7 cellular contexts compared by ENCODE assay signal in the genomic region with DNA sequence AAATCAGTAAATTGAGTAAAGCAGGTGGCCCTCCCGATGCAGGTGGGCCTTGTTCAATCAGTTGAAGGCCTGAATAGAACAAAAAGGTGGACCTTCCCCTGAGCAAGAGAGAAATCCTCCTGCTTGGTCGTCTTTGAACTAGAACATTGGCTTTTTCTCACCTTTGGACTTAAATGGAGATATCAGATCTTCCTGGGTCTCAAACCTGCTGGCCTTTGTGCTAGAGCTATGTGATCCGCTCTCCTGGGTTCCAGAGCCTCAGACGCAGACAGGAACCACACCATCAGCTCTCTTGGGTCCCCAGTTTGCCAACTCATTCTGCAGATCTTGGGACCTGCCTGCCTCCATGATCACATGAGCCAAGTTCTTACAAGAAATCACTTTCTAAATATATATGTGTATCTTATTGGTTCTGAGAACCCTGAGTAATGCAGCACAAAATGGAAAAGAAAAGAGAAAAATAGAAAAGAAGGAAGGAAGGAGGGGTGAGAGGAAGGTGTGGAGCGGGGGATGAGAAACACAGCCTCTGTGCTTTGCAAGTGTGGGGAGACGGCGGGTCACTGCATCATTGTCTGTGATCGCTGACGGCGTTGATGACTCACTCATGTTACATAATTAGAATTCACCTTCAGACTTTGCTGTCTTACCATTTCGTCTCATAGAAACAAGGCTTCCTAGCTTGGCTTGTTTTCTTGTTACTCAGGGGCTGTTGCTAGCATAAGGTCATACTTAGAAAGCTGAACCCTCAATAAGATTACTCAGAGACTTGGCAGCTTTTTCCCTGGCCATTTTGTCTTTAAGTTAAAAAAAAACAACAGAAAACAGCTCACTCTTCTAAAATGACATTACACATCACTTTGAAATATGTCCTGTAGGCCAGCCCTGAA.
DNase-seq lines count a peak whose midpoint lies in the region; ATAC-seq and TF ChIP-seq lines count a peak whose summit lies in the region.

No MANE protein-coding gene starts in this region.

- 79 to 83% methylated on average over 6 to 9 of the region's 11 CpGs for WGBS in mesodermal cell (ENCODE audit: insufficient coverage in 2 of 2), 2 experiments

- peaks cover 34% of the 10 kb centered on the region for H3K4me1 Mint-ChIP-seq in central memory CD8-positive, alpha-beta T cell

- no peak overlapping the region for H3K4me3 ChIP-seq in mesodermal cell (ENCODE audit: extremely low read depth, insufficient read depth, low read length, poor library complexity, severe bottlenecking)

- TF ChIP-seq CTCF in VCaP (conservative IDR thresholded peaks at IDR 0.05) = no peak

- H3K9me3 Mint-ChIP-seq in central memory CD8-positive, alpha-beta T cell = peaks cover under 1% of the 10 kb centered on the region

- peak; percentile 75 for ATAC-seq in GM19025 (IDR thresholded peaks at IDR 0.05; ENCODE audit: low read depth, unreplicated experiment)
- ATAC-seq in HG03442 (IDR thresholded peaks at IDR 0.05; ENCODE audit: unreplicated experiment) = peak; percentile 90
- ATAC-seq in central memory CD8-positive, alpha-beta T cell (replicated peaks; ENCODE audit: extremely low read depth, poor library complexity, severe bottlenecking) = peak; percentile 97

- H3K27me3 Mint-ChIP-seq in central memory CD8-positive, alpha-beta T cell = no peaks in the 10 kb centered on the region

- peak in 1 of 2 donors; percentile 71 for DNase-seq in central memory CD8-positive, alpha-beta T cell (ENCODE audit: low spot score in 2 of 2)
- peak; percentile 27 for DNase-seq in stimulated activated CD8-positive, alpha-beta memory T cell treated with anti-CD3 and anti-CD28 coated beads, Interleukin-12 subunit alpha, Interleukin-12 subunit beta, amount 100 ng/mL, for 24 hours (ENCODE audit: extremely low read depth)
- no peak for DNase-seq in NCI-H187 (lab: John Stamatoyannopoulos, UW)

- H3K9me3 ChIP-seq in mesodermal cell (ENCODE audit: control insufficient read depth, low read length) = peaks cover 4% of the 10 kb centered on the region

- H3K4me1 ChIP-seq in mesodermal cell (ENCODE audit: control insufficient read depth, insufficient read depth, low read length, poor library complexity, severe bottlenecking) = peaks cover 24% of the 10 kb centered on the region

- peak overlapping the region; percentile 81 for H3K27ac Mint-ChIP-seq in central memory CD8-positive, alpha-beta T cell (ENCODE audit: low read depth)

- peak overlapping the region; percentile 20 for H3K27ac ChIP-seq in VCaP
- H3K27ac ChIP-seq in mesodermal cell (ENCODE audit: low read depth, low read length, severe bottlenecking) = peak overlapping the region; percentile 60

- peaks cover 4% of the 10 kb centered on the region for H3K36me3 Mint-ChIP-seq in central memory CD8-positive, alpha-beta T cell (ENCODE audit: insufficient read depth)

- peak overlapping the region; percentile 16 for H3K4me3 Mint-ChIP-seq in central memory CD8-positive, alpha-beta T cell

- H3K36me3 ChIP-seq in mesodermal cell (ENCODE audit: control insufficient read depth, insufficient read depth, low read length) = no peaks in the 10 kb centered on the region
